ENCODE assay signal across 30 cellular contexts in genomic region chr17:50881182-50881581, GRCh38. TPM values are rescaled to one million over a fixed set of nuclear protein-coding genes. Genes with fewer than 3 reads are reported as not detected.
"Had no signal": no experiment of that assay in that cellular context is flagged by ENCODE, and none has a peak within 500 bp of the region (broad histone marks: within the 10 kb centered on the region; RNA-seq: fewer than 3 reads in every experiment).

No MANE protein-coding gene starts in this region.

- H3K27me3 ChIP-seq: brain microvascular endothelial cell, MG63 had no signal

- ATAC-seq: activated T-cell treated with anti-CD3 and anti-CD28 coated beads, Interleukin-2, amount 50 U/mL, for 72 hours; Panc1; WTC11 had no signal

- H3K27ac ChIP-seq: brain microvascular endothelial cell, KMS-11 had no signal

- H3K4me3 ChIP-seq: MG63 had no signal

- H3K27me3 Mint-ChIP-seq: activated CD4-positive, alpha-beta memory T cell treated with anti-CD3 and anti-CD28 coated beads for 36 hours; activated naive CD8-positive, alpha-beta T cell treated with anti-CD3 and anti-CD28 coated beads for 36 hours had no signal

- H3K27ac Mint-ChIP-seq: activated CD4-positive, alpha-beta memory T cell treated with anti-CD3 and anti-CD28 coated beads for 36 hours; activated naive CD4-positive, alpha-beta T cell treated with anti-CD3 and anti-CD28 coated beads, Interleukin-2, amount 10 ng/mL, durations not matched to agents 7 days and 5 days; activated naive CD8-positive, alpha-beta T cell treated with anti-CD3 and anti-CD28 coated beads for 36 hours; activated T-cell treated with anti-CD3 and anti-CD28 coated beads, Interleukin-2, amount 50 U/mL, for 72 hours; activated T-helper 2 cell treated with anti-CD3 and anti-CD28 coated beads, Interferon-gamma antibody, Interleukin-2, Interleukin-4, amounts not matched to agents 10 μg/mL and 5 μg/mL and 100 μg/mL, durations not matched to agents 14 hours and 24 hours and 36 hours; T-helper 1 cell treated with Interleukin-12 subunit alpha and Interleukin-12 subunit beta and Interleukin-4 antibody, amounts not matched to agents 30 μg/mL and 1 μg/mL, for 36 hours; WTC11 had no signal

- DNase-seq: activated CD4-positive, alpha-beta memory T cell treated with anti-CD3 and anti-CD28 coated beads for 36 hours; activated CD4-positive, alpha-beta T cell treated with anti-CD3 and anti-CD28 coated beads for 48 hours; activated CD4-positive, CD25-positive, alpha-beta regulatory T cell treated with anti-CD3 and anti-CD28 coated beads, Interleukin-2, amount 50 U/mL, for 72 hours; activated CD8-positive, alpha-beta memory T cell treated with anti-CD3 and anti-CD28 coated beads for 24 hours; activated gamma-delta T cell treated with Interleukin-2 at 50 U/mL for 16 hours; activated naive CD4-positive, alpha-beta T cell treated with anti-CD3 and anti-CD28 coated beads, Interleukin-2, amount 10 ng/mL, durations not matched to agents 7 days and 5 days; activated naive CD8-positive, alpha-beta T cell treated with anti-CD3 and anti-CD28 coated beads for 36 hours; activated T-cell treated with anti-CD3 and anti-CD28 coated beads, Interleukin-2, amount 50 U/mL, for 72 hours; brain microvascular endothelial cell; cerebellar nuclear complex; MG63; MV-4-11; NCI-H1092 treated with DMSO at 0.1 percent for 48 hours; NCI-H1436; NCI-H1694 treated with DMSO at 0.1 percent for 48 hours; NCI-H2029 treated with DMSO at 0.1 percent for 48 hours; NCI-H345; NCI-H510A; NCI-H526 treated with DMSO at 0.1 percent for 48 hours; NCI-H82; OCI-M1; RPMI8226; SHP77 treated with DMSO at 0.1 percent for 48 hours; T-helper 9 cell had no signal

- H3K4me3 Mint-ChIP-seq: activated CD4-positive, alpha-beta memory T cell treated with anti-CD3 and anti-CD28 coated beads for 36 hours; activated naive CD4-positive, alpha-beta T cell treated with anti-CD3 and anti-CD28 coated beads, Interleukin-2, amount 10 ng/mL, durations not matched to agents 7 days and 5 days; activated naive CD8-positive, alpha-beta T cell treated with anti-CD3 and anti-CD28 coated beads for 36 hours; activated T-cell treated with anti-CD3 and anti-CD28 coated beads, Interleukin-2, amount 50 U/mL, for 72 hours; T-helper 1 cell treated with Interleukin-12 subunit alpha and Interleukin-12 subunit beta and Interleukin-4 antibody, amounts not matched to agents 30 μg/mL and 1 μg/mL, for 36 hours; WTC11 had no signal

- H3K4me2 ChIP-seq: KMS-11 had no signal

- H3K9ac ChIP-seq: KMS-11 had no signal

- H3K36me3 ChIP-seq: brain microvascular endothelial cell, MG63 had no signal

- H3K36me3 Mint-ChIP-seq: activated CD4-positive, alpha-beta memory T cell treated with anti-CD3 and anti-CD28 coated beads for 36 hours had no signal

- H3K9me3 Mint-ChIP-seq: activated T-cell treated with anti-CD3 and anti-CD28 coated beads, Interleukin-2, amount 50 U/mL, for 72 hours; activated T-helper 2 cell treated with anti-CD3 and anti-CD28 coated beads, Interferon-gamma antibody, Interleukin-2, Interleukin-4, amounts not matched to agents 10 μg/mL and 5 μg/mL and 100 μg/mL, durations not matched to agents 14 hours and 24 hours and 36 hours had no signal

RNA-seq across cellular contexts. Expression of gene WFIKKN2, which starts 45.8 kb away (rescaled TPM):
- total RNA-seq: activated CD4-positive, alpha-beta memory T cell treated with anti-CD3 and anti-CD28 coated beads for 36 hours; activated naive CD8-positive, alpha-beta T cell treated with anti-CD3 and anti-CD28 coated beads for 36 hours; activated T-cell treated with anti-CD3 and anti-CD28 coated beads, Interleukin-2, amount 50 U/mL, for 72 hours; activated T-helper 2 cell treated with anti-CD3 and anti-CD28 coated beads, Interferon-gamma antibody, Interleukin-2, Interleukin-4, amounts not matched to agents 10 μg/mL and 5 μg/mL and 100 μg/mL, durations not matched to agents 14 hours and 24 hours and 36 hours; SK-MEL-5 had no signal
